In genomic region chr11:27319065-27319464, GRCh38 we compare ENCODE assay signal across 10 cellular contexts. TPM values are rescaled to one million over a fixed set of nuclear protein-coding genes. Genes with fewer than 3 reads are reported as not detected.
DNase-seq lines count a peak whose midpoint lies in the region; ATAC-seq, FAIRE-seq and TF ChIP-seq lines count a peak whose summit lies in the region.
"Had no signal": no experiment of that assay in that cellular context is flagged by ENCODE, and none has a peak within 500 bp of the region (broad histone marks: within the 10 kb centered on the region; RNA-seq: fewer than 3 reads in every experiment).

No MANE protein-coding gene starts in this region.

- peak; percentile 16 for DNase-seq in activated CD4-positive, alpha-beta T cell treated with anti-CD3 and anti-CD28 coated beads for 36 hours
- DNase-seq in activated CD4-positive, alpha-beta T cell treated with anti-CD3 and anti-CD28 coated beads, Interleukin-2, amount 50 U/mL, for 1 hour: no peak
- peak; percentile 23 for DNase-seq in H54 (ENCODE audit: insufficient read length, low spot score)
- peak; percentile 66 for DNase-seq in osteoblast (ENCODE audit: insufficient read length, low spot score, missing footprints)
- no peak for DNase-seq in G401 (ENCODE audit: low spot score)
- DNase-seq in inferior parietal cortex (ENCODE audit: extremely low spot score): no peak
- no peak for DNase-seq in NCI-H1105 (lab: John Stamatoyannopoulos, UW)
- DNase-seq: NCI-H1930 had no signal

- H3K9ac ChIP-seq in KMS-11: peak overlapping the region; percentile 29; the same call in 1 of the 2 replicates

- in situ Hi-C loops in G401 (cut with HindIII; ENCODE audit: low sequenced_read_pairs): no loop called here

- H3K27ac ChIP-seq in KMS-11 (peak overlapping the region; percentile 56; the same call in 1 of the 2 replicates), osteoblast (ENCODE audit: low read depth, low read length) (peak overlapping the region; percentile 86)
- H3K27ac ChIP-seq: ascending aorta had no signal

- H3K27ac Mint-ChIP-seq in activated CD4-positive, alpha-beta T cell treated with anti-CD3 and anti-CD28 coated beads for 36 hours: no peak overlapping the region

- H2AFZ ChIP-seq in KMS-11 (ENCODE audit: low read depth) (no peak overlapping the region), osteoblast (ENCODE audit: low read length) (peak overlapping the region; percentile 18)

- no peaks in the 10 kb centered on the region for H3K9me3 ChIP-seq in osteoblast (ENCODE audit: low read depth, low read length)
- H3K9me3 ChIP-seq: ascending aorta had no signal

- ATAC-seq in activated CD4-positive, alpha-beta T cell treated with anti-CD3 and anti-CD28 coated beads for 36 hours: peak; percentile 97

- intact Hi-C loops in activated CD4-positive, alpha-beta T cell treated with anti-CD3 and anti-CD28 coated beads for 36 hours (cut with DNase I, micrococcal nuclease): loop anchor here (1.0 to 2.0 kb wide), 3 partner anchors 18 to 44 kb away; partner anchors contain the start of gene CCDC34 (in 1 of the 2)

- H3K4me3 Mint-ChIP-seq in activated CD4-positive, alpha-beta T cell treated with anti-CD3 and anti-CD28 coated beads for 36 hours: no peak overlapping the region

- TF ChIP-seq POLR2A in H54 (IDR thresholded peaks at IDR 0.05; ENCODE audit: low read depth, low read length): no peak

- H3K4me3 ChIP-seq in KMS-11 (IDR thresholded peaks at IDR 0.05; ENCODE audit: insufficient read depth, low read depth, low read length) (no peak overlapping the region), osteoblast (ENCODE audit: insufficient read depth, low read length) (no peak overlapping the region)
- H3K4me3 ChIP-seq: ascending aorta had no signal

- H3K36me3 ChIP-seq in KMS-11 (ENCODE audit: insufficient read depth): no peaks in the 10 kb centered on the region
- H3K36me3 ChIP-seq in osteoblast (ENCODE audit: insufficient read depth, low read length): no peaks in the 10 kb centered on the region
- H3K36me3 ChIP-seq: ascending aorta had no signal

- CTCF ChIA-PET in activated CD4-positive, alpha-beta T cell treated with anti-CD3 and anti-CD28 coated beads for 36 hours (lab: Charles Lee): no interaction called here

- H3K4me2 ChIP-seq in KMS-11 (peak overlapping the region; percentile 38), osteoblast (ENCODE audit: insufficient read depth, low read length) (peak overlapping the region; percentile 69)

- FAIRE-seq in H54 (lab: Jason Lieb, UNC): peak; percentile 55

- H3K36me3 Mint-ChIP-seq in activated CD4-positive, alpha-beta T cell treated with anti-CD3 and anti-CD28 coated beads for 36 hours (ENCODE audit: low read depth): no peaks in the 10 kb centered on the region

- POLR2A ChIA-PET in activated CD4-positive, alpha-beta T cell treated with anti-CD3 and anti-CD28 coated beads for 36 hours (lab: Charles Lee): no interaction called here

- TF ChIP-seq CTCF in KMS-11 (conservative IDR thresholded peaks at IDR 0.05; ENCODE audit: low read depth, low read length) (no peak), osteoblast (IDR thresholded peaks at IDR 0.05; ENCODE audit: extremely low read depth, low read depth, low read length) (no peak)

- H3K9me3 Mint-ChIP-seq in activated CD4-positive, alpha-beta T cell treated with anti-CD3 and anti-CD28 coated beads for 36 hours (ENCODE audit: low read depth): no peaks in the 10 kb centered on the region

- H3K27me3 ChIP-seq in KMS-11 (ENCODE audit: insufficient read depth, low read depth) (no peaks in the 10 kb centered on the region), osteoblast (ENCODE audit: insufficient read depth, low read length) (no peaks in the 10 kb centered on the region)
- H3K27me3 ChIP-seq: ascending aorta had no signal

- H3K4me1 ChIP-seq in KMS-11 (ENCODE audit: low read depth, poor library complexity, severe bottlenecking): peaks cover 25% of the 10 kb centered on the region
- H3K4me1 ChIP-seq in osteoblast (ENCODE audit: insufficient read depth, low read length): peaks cover 39% of the 10 kb centered on the region
- H3K4me1 ChIP-seq: ascending aorta had no signal

- H3K27me3 Mint-ChIP-seq in activated CD4-positive, alpha-beta T cell treated with anti-CD3 and anti-CD28 coated beads for 36 hours: peaks cover 12% of the 10 kb centered on the region

- no peaks in the 10 kb centered on the region for H4K20me1 ChIP-seq in KMS-11 (ENCODE audit: insufficient read depth)
- no peaks in the 10 kb centered on the region for H4K20me1 ChIP-seq in osteoblast (ENCODE audit: insufficient read depth, low read length)

- H3K79me2 ChIP-seq in KMS-11 (ENCODE audit: insufficient read depth, low read depth) (no peaks in the 10 kb centered on the region), osteoblast (ENCODE audit: insufficient read depth, low read length) (no peaks in the 10 kb centered on the region)

- H3K4me1 Mint-ChIP-seq in activated CD4-positive, alpha-beta T cell treated with anti-CD3 and anti-CD28 coated beads for 36 hours: peaks cover 13% of the 10 kb centered on the region

RNA-seq across cellular contexts. Expression of gene CCDC34, which starts 44.0 kb away (rescaled TPM):
- total RNA-seq in activated CD4-positive, alpha-beta T cell treated with anti-CD3 and anti-CD28 coated beads for 36 hours: 10 to 100 TPM; 24.6 to 42.4 TPM
- total RNA-seq in osteoblast: 3.6 and 5.9 TPM in 2 replicates
- 6.0 and 8.2 TPM in 2 replicates for total RNA-seq in G401 (2014; rRNA removed; shearing (Covaris generic))

Comparison
In these comparisons a context has a peak if more than half of its experiments do, and no peak if none do; other contexts are left out.
1. DNase-seq: peak in activated CD4-positive, alpha-beta T cell treated with anti-CD3 and anti-CD28 coated beads for 36 hours (single experiment), H54 (single experiment) and osteoblast (single experiment); none in activated CD4-positive, alpha-beta T cell treated with anti-CD3 and anti-CD28 coated beads, Interleukin-2, amount 50 U/mL, for 1 hour (single experiment), G401 (single experiment), inferior parietal cortex (single experiment) and NCI-H1105 (single experiment).